9 cellular contexts compared by ENCODE assay signal in genomic region chr19:34317311-34317927, GRCh38. TPM values are rescaled to one million over a fixed set of nuclear protein-coding genes. Genes with fewer than 3 reads are reported as not detected.
DNase-seq lines count a peak whose midpoint lies in the region; ATAC-seq and TF ChIP-seq lines count a peak whose summit lies in the region.
"Had no signal": no experiment of that assay in that cellular context is flagged by ENCODE, and none has a peak within 500 bp of the region (broad histone marks: within the 10 kb centered on the region; RNA-seq: fewer than 3 reads in every experiment).

No MANE protein-coding gene starts in this region.

- H3K4me3 ChIP-seq in breast epithelium = no peak overlapping the region
- no peak overlapping the region for H3K4me3 ChIP-seq in thyroid gland (replicated peaks in 1 of 3)
- H3K4me3 ChIP-seq: Peyer's patch had no signal

- H3K36me3 Mint-ChIP-seq in MCF 10A (ENCODE audit: insufficient read depth, unreplicated experiment) = peaks cover 13% of the 10 kb centered on the region
- H3K36me3 Mint-ChIP-seq in activated naive CD8-positive, alpha-beta T cell treated with anti-CD3 and anti-CD28 coated beads for 36 hours = peaks cover 7% of the 10 kb centered on the region

- H3K9me3 Mint-ChIP-seq in MCF 10A (ENCODE audit: unreplicated experiment) = no peaks in the 10 kb centered on the region
- H3K9me3 Mint-ChIP-seq in activated naive CD8-positive, alpha-beta T cell treated with anti-CD3 and anti-CD28 coated beads for 36 hours = no peaks in the 10 kb centered on the region

- H3K4me1 ChIP-seq in breast epithelium = peaks cover 8 to 14% of the 10 kb centered on the region in 2 donors
- peaks cover 14 to 31% of the 10 kb centered on the region in 2 donors for H3K4me1 ChIP-seq in thyroid gland

- H3K27me3 ChIP-seq in breast epithelium (no peaks in the 10 kb centered on the region), thyroid gland (no peaks in the 10 kb centered on the region)
- H3K27me3 ChIP-seq: Peyer's patch had no signal

- H3K27ac ChIP-seq in breast epithelium (peak overlapping the region; percentile 40 to 76), thyroid gland (peak overlapping the region; percentile 38 to 47 (median 42))

- TF ChIP-seq CTCF in breast epithelium (IDR thresholded peaks at IDR 0.05) (no peak), MCF 10A (IDR thresholded peaks at IDR 0.05; ENCODE audit: unreplicated experiment) (no peak), thyroid gland (IDR thresholded peaks at IDR 0.05) (no peak)

- no peaks in the 10 kb centered on the region for H3K27me3 Mint-ChIP-seq in MCF 10A (ENCODE audit: insufficient read depth, unreplicated experiment)
- H3K27me3 Mint-ChIP-seq in activated naive CD8-positive, alpha-beta T cell treated with anti-CD3 and anti-CD28 coated beads for 36 hours = no peaks in the 10 kb centered on the region

- no peak for DNase-seq in breast epithelium (ENCODE audit: low spot score in 2 of 2)
- DNase-seq in MCF 10A (ENCODE audit: unreplicated experiment) = no peak
- DNase-seq in activated naive CD8-positive, alpha-beta T cell treated with anti-CD3 and anti-CD28 coated beads for 36 hours = no peak
- DNase-seq in kidney tubule cell (ENCODE audit: low spot score) = peak; percentile 88
- DNase-seq in thyroid gland = peak; percentile 28 to 46
- no peak for DNase-seq in NCI-H524 treated with DMSO at 0.1 percent for 48 hours (lab: John Stamatoyannopoulos, UW)
- DNase-seq in NCI-H2171 (lab: John Stamatoyannopoulos, UW) = no peak

- H3K9me3 ChIP-seq in breast epithelium = no peaks in the 10 kb centered on the region
- H3K9me3 ChIP-seq in thyroid gland = no peaks in the 10 kb centered on the region
- H3K9me3 ChIP-seq: Peyer's patch had no signal

- TF ChIP-seq POLR2A in breast epithelium (IDR thresholded peaks at IDR 0.05) (no peak), thyroid gland (IDR thresholded peaks at IDR 0.05) (no peak)

- no TSS peak for BruUV-seq in MCF 10A (replicated peaks; lab: Mats Ljungman, UMichigan)

- ATAC-seq in GM18511 (IDR thresholded peaks at IDR 0.05; ENCODE audit: unreplicated experiment) = no peak

- intact Hi-C loops in breast epithelium (cut with DNase I; ENCODE audit: low total_unique reads) = no loop called here
- intact Hi-C loops in MCF 10A (cut with micrococcal nuclease) = no loop called here
- intact Hi-C loops in thyroid gland (cut with DNase I) = no loop called here

- POLR2A ChIA-PET in MCF 10A (lab: Yijun Ruan, JAX) = no interaction called here

- no peak overlapping the region for H3K27ac Mint-ChIP-seq in MCF 10A (ENCODE audit: low read depth, unreplicated experiment)
- H3K27ac Mint-ChIP-seq in activated naive CD8-positive, alpha-beta T cell treated with anti-CD3 and anti-CD28 coated beads for 36 hours = peak overlapping the region; percentile 45

- WGBS in thyroid gland, 2 donors = 59 to 61% methylated on average over 6 of the region's 6 CpGs

- H3K36me3 ChIP-seq in breast epithelium = no peaks in the 10 kb centered on the region
- H3K36me3 ChIP-seq in thyroid gland = peaks cover 0 to 8% of the 10 kb centered on the region in 2 donors

- CTCF ChIA-PET in MCF 10A (lab: Yijun Ruan, JAX) = interaction anchor here (1.3 to 2.1 kb wide), 4 partner anchors 12 to 29 kb away, joined by 4 to 6 read pairs (median 6); no protein-coding TSS in a partner anchor

- no peak overlapping the region for H3K4me3 Mint-ChIP-seq in MCF 10A (ENCODE audit: unreplicated experiment)
- H3K4me3 Mint-ChIP-seq in activated naive CD8-positive, alpha-beta T cell treated with anti-CD3 and anti-CD28 coated beads for 36 hours = no peak overlapping the region

- peaks cover 23% of the 10 kb centered on the region for H3K4me1 Mint-ChIP-seq in MCF 10A (ENCODE audit: insufficient read depth, unreplicated experiment)
- peaks cover 45% of the 10 kb centered on the region for H3K4me1 Mint-ChIP-seq in activated naive CD8-positive, alpha-beta T cell treated with anti-CD3 and anti-CD28 coated beads for 36 hours

RNA-seq across cellular contexts. Expression of gene GPI, which starts 47.6 kb away (rescaled TPM):
- total RNA-seq in breast epithelium = 100 to 1,000 TPM in 2 of 3 donors, 10 to 100 TPM in 1; 97.9 to 130 (median 113) TPM
- 139 and 201 TPM in 2 replicates for total RNA-seq in MCF 10A (2022)
- 100 to 1,000 TPM; 698 to 708 TPM for total RNA-seq in activated naive CD8-positive, alpha-beta T cell treated with anti-CD3 and anti-CD28 coated beads for 36 hours
- total RNA-seq in thyroid gland = 100 to 1,000 TPM; 118 to 446 (median 224) TPM

Comparison
In these comparisons a context has a peak if more than half of its experiments do, and no peak if none do; other contexts are left out.
1. DNase-seq: peak in kidney tubule cell (single experiment) and thyroid gland (2 of 2); none in breast epithelium (0 of 2), MCF 10A (single experiment), activated naive CD8-positive, alpha-beta T cell treated with anti-CD3 and anti-CD28 coated beads for 36 hours (single experiment), NCI-H524 treated with DMSO at 0.1 percent for 48 hours (single experiment) and NCI-H2171 (single experiment).